10 cellular contexts compared by ENCODE assay signal in the genomic region with DNA sequence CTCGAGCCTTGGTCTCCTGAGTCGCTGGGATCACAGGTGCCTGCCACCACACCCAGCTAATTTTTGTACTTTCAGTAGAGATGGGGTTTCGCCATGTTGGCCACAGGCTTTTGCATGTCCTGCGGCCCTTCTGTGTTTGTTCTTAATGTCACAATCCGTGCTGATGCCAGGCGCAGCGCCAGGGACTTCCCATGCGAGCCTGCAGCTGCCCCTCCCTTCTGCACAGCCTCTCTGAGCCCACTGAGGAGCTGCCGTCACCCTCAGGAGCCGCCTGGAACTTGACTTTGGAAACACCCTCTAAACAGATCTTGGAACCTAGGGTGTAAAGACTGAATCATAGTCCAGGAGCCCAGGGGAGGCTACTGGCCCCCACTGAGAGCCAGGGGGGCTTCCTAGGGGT. TPM values are rescaled to one million over a fixed set of nuclear protein-coding genes. Genes with fewer than 3 reads are reported as not detected.
DNase-seq lines count a peak whose midpoint lies in the region; ATAC-seq, FAIRE-seq and TF ChIP-seq lines count a peak whose summit lies in the region.
"Not testable (repeated sequence)": the region's sequence is repeated elsewhere in the genome, so short reads cannot be mapped to it uniquely, and the experiment has no call there.
"Had no signal": no experiment of that assay in that cellular context is flagged by ENCODE, and none has a peak within 500 bp of the region (broad histone marks: within the 10 kb centered on the region; RNA-seq: fewer than 3 reads in every experiment).

No MANE protein-coding gene starts in this region.

- not testable (repeated sequence) for H3K27me3 Mint-ChIP-seq in MCF 10A (ENCODE audit: insufficient read depth, unreplicated experiment); neural crest cell (ENCODE audit: low read depth)

- dilution Hi-C loops in keratinocyte (cut with MboI; ENCODE audit: extremely low pct_ligation_motif_present, low sequenced_read_pairs), result not testable (repeated sequence)

- POLR2A ChIA-PET in HEK293T (lab: Yijun Ruan, JAX); Panc1 (lab: Charles Lee); MCF 10A (lab: Yijun Ruan, JAX): not testable (repeated sequence)

- H3K36me3 ChIP-seq in Panc1 (ENCODE audit: control insufficient read depth, insufficient read depth, low read length); keratinocyte (ENCODE audit: control insufficient read depth in 2 of 2, extremely low read depth in 1 of 2, insufficient read depth in 2 of 2, low read length in 2 of 2); testis (ENCODE audit: low read depth, missing control alignments): not testable (repeated sequence)

- DNase-seq in AG10803 (ENCODE audit: low read depth), result peak; percentile 48
- DNase-seq in HEK293T (ENCODE audit: extremely low spot score), result peak; percentile 2
- peak; percentile 53 for DNase-seq in Panc1 (ENCODE audit: low read depth, low spot score)
- DNase-seq in MCF 10A (ENCODE audit: unreplicated experiment), result peak; percentile 97
- peak; percentile 53 for DNase-seq in fibroblast of pulmonary artery (ENCODE audit: low read depth)
- DNase-seq in keratinocyte (ENCODE audit: low read depth, low spot score); neural crest cell (ENCODE audit: low read depth, low spot score): not testable (repeated sequence)
- DNase-seq in testis, result peak; percentile 93

- BruUV-seq in Panc1 (replicated peaks; lab: Mats Ljungman, UMichigan); MCF 10A (replicated peaks; lab: Mats Ljungman, UMichigan): not testable (repeated sequence)

- peak overlapping the region; percentile 88 for H3K27ac Mint-ChIP-seq in MCF 10A (ENCODE audit: low read depth, unreplicated experiment)
- H3K27ac Mint-ChIP-seq in neural crest cell (ENCODE audit: unreplicated experiment), result peak overlapping the region; percentile 27

- H3K9ac ChIP-seq in keratinocyte (ENCODE audit: control insufficient read depth, extremely low read depth, insufficient read depth, low read length), result peak overlapping the region; percentile 15

- not testable (repeated sequence) for H3K27me3 ChIP-seq in Panc1 (ENCODE audit: control insufficient read depth, insufficient read depth, low read length); keratinocyte (ENCODE audit: control insufficient read depth, extremely low read depth, insufficient read depth, low read length); testis

- intact Hi-C loops in Panc1 (cut with micrococcal nuclease; ENCODE audit: unreplicated experiment); MCF 10A (cut with micrococcal nuclease); testis (cut with DNase I; ENCODE audit: low total_unique reads): not testable (repeated sequence)

- not testable (repeated sequence) for H3K9me3 ChIP-seq in Panc1 (ENCODE audit: control insufficient read depth, insufficient read depth, low read depth, low read length); keratinocyte (ENCODE audit: control insufficient read depth, low read depth, low read length); testis

- not testable (repeated sequence) for H3K9me3 Mint-ChIP-seq in MCF 10A (ENCODE audit: unreplicated experiment); neural crest cell

- H3K4me1 Mint-ChIP-seq in MCF 10A (ENCODE audit: insufficient read depth, unreplicated experiment); neural crest cell: not testable (repeated sequence)

- H3K4me1 ChIP-seq in Panc1 (ENCODE audit: control insufficient read depth, insufficient read depth, low read length); keratinocyte (ENCODE audit: control insufficient read depth, extremely low read depth, insufficient read depth, low read length); testis: not testable (repeated sequence)

- H3K9me1 ChIP-seq in keratinocyte (ENCODE audit: control insufficient read depth, extremely low read depth, insufficient read depth, low read length), result not testable (repeated sequence)

- peak; percentile 76 for ATAC-seq in Panc1

- H4K20me1 ChIP-seq in keratinocyte (ENCODE audit: control insufficient read depth, extremely low read depth, insufficient read depth, low read length), result not testable (repeated sequence)

- not testable (repeated sequence) for TF ChIP-seq POLR2A in testis (IDR thresholded peaks at IDR 0.05)

- FAIRE-seq in keratinocyte (lab: Jason Lieb, UNC), result peak; percentile 32

- H3K27ac ChIP-seq in Panc1 (ENCODE audit: low read length) (peak overlapping the region; percentile 66), keratinocyte (ENCODE audit: control insufficient read depth, insufficient read depth, low read length) (peak overlapping the region; percentile 61)
- H3K27ac ChIP-seq in testis, result not testable (repeated sequence)

- 62 to 70% methylated on average over 6 to 10 of the region's 10 CpGs for WGBS in testis, 2 donors

- not testable (repeated sequence) for H2AFZ ChIP-seq in keratinocyte (ENCODE audit: control insufficient read depth, low read length)

- peak overlapping the region; percentile 21 for H3K4me3 Mint-ChIP-seq in MCF 10A (ENCODE audit: unreplicated experiment)
- H3K4me3 Mint-ChIP-seq in neural crest cell, result not testable (repeated sequence)

- CTCF ChIA-PET in HEK293T (lab: Yijun Ruan, JAX); Panc1 (lab: Charles Lee); MCF 10A (lab: Yijun Ruan, JAX): not testable (repeated sequence)

- in situ Hi-C loops in Panc1 (cut with HindIII; ENCODE audit: low pct_unique_long_range_greater_than_20kb, low sequenced_read_pairs), result not testable (repeated sequence)

- not testable (repeated sequence) for H3K4me2 ChIP-seq in keratinocyte (ENCODE audit: control insufficient read depth, extremely low read depth, insufficient read depth, low read depth, low read length)

- not testable (repeated sequence) for H3K79me2 ChIP-seq in keratinocyte (ENCODE audit: control insufficient read depth, insufficient read depth, low read length)

- H3K36me3 Mint-ChIP-seq in MCF 10A (ENCODE audit: insufficient read depth, unreplicated experiment); neural crest cell (ENCODE audit: low read depth): not testable (repeated sequence)

- TF ChIP-seq CTCF in AG10803 (conservative IDR thresholded peaks at IDR 0.05; ENCODE audit: low read length); Panc1 (IDR thresholded peaks at IDR 0.05); MCF 10A (IDR thresholded peaks at IDR 0.05; ENCODE audit: unreplicated experiment); fibroblast of pulmonary artery (IDR thresholded peaks at IDR 0.05; ENCODE audit: low read length, missing control alignments); keratinocyte (optimal IDR thresholded peaks at IDR 0.05 in 1 of 3, IDR thresholded peaks at IDR 0.05 in 1 of 3, conservative IDR thresholded peaks at IDR 0.05 in 1 of 3; ENCODE audit: extremely low read depth in 1 of 3, insufficient read depth in 2 of 3, low read length in 3 of 3); neural crest cell (conservative IDR thresholded peaks at IDR 0.05); testis (IDR thresholded peaks at IDR 0.05): not testable (repeated sequence)

- not testable (repeated sequence) for H3K4me3 ChIP-seq in AG10803 (ENCODE audit: low read length); Panc1 (ENCODE audit: low read depth in 2 of 2, low read length in 2 of 2); fibroblast of pulmonary artery (replicated peaks; ENCODE audit: low read depth, low read length); keratinocyte (ENCODE audit: control insufficient read depth in 2 of 3, extremely low read depth in 1 of 3, insufficient read depth in 2 of 3, low read depth in 1 of 3, low read length in 3 of 3); testis

RNA-seq across cellular contexts. Expression of a gene that starts 24.2 kb away (rescaled TPM):
- total RNA-seq in Panc1 (2021; ENCODE audit: unreplicated experiment), result not detected
- polyA plus RNA-seq in Panc1 (2012; ENCODE audit: insufficient read length), result not detected
- total RNA-seq in MCF 10A (2022), result not detected in 2 replicates
- polyA plus RNA-seq in keratinocyte, result not detected in 3 replicates
- not detected for polyA plus RNA-seq in keratinocyte (2011; ENCODE audit: low read depth)
- not detected in 2 replicates for polyA plus RNA-seq in keratinocyte (2011; cell fraction: cytosol; rRNA removed)
- not detected in 2 replicates for polyA plus RNA-seq in keratinocyte (2011; cell fraction: nucleus; rRNA removed)
- not detected in 2 replicates for polyA plus RNA-seq in keratinocyte (2012; ENCODE audit: low replicate concordance)
- not detected in 3 replicates for polyA minus RNA-seq in keratinocyte
- not detected for polyA minus RNA-seq in keratinocyte (2011; cell fraction: cytosol; rRNA and poly(A)+ RNA removed)
- not detected in 2 replicates for polyA minus RNA-seq in keratinocyte (2011; cell fraction: nucleus; rRNA and poly(A)+ RNA removed)
- not detected in 2 replicates for total RNA-seq in neural crest cell
- not detected for total RNA-seq in testis
- not detected for polyA plus RNA-seq in testis (ENCODE audit: insufficient read depth, low read depth, low replicate concordance)
- total RNA-seq: osteocyte, subcutaneous adipose tissue had no signal

RNA-seq across cellular contexts. Expression of a gene that starts 54.4 kb away (rescaled TPM):
- total RNA-seq in Panc1 (2021; ENCODE audit: unreplicated experiment) (not detected), MCF 10A (2022) (0.96 TPM in 1 of 2 replicates, not detected in the other), neural crest cell (0.30 TPM in 1 of 2 replicates, not detected in the other), testis (10 to 100 TPM in 1 of 2 donors, 1 to 10 TPM in 1; 4.3 to 12.6 TPM)
- polyA plus RNA-seq in Panc1 (2012; ENCODE audit: insufficient read length), result 0.23 TPM
- polyA plus RNA-seq in keratinocyte (0.08 TPM in 1 of 3 replicates, not detected in the others), testis (ENCODE audit: insufficient read depth, low read depth, low replicate concordance) (12.0 TPM)
- not detected for polyA plus RNA-seq in keratinocyte (2011; ENCODE audit: low read depth)
- polyA plus RNA-seq in keratinocyte (2011; cell fraction: cytosol; rRNA removed), result not detected in 2 replicates
- not detected in 2 replicates for polyA plus RNA-seq in keratinocyte (2011; cell fraction: nucleus; rRNA removed)
- polyA plus RNA-seq in keratinocyte (2012; ENCODE audit: low replicate concordance), result not detected in 2 replicates
- not detected in 3 replicates for polyA minus RNA-seq in keratinocyte
- not detected for polyA minus RNA-seq in keratinocyte (2011; cell fraction: cytosol; rRNA and poly(A)+ RNA removed)
- not detected in 2 replicates for polyA minus RNA-seq in keratinocyte (2011; cell fraction: nucleus; rRNA and poly(A)+ RNA removed)
